In the genomic region with DNA sequence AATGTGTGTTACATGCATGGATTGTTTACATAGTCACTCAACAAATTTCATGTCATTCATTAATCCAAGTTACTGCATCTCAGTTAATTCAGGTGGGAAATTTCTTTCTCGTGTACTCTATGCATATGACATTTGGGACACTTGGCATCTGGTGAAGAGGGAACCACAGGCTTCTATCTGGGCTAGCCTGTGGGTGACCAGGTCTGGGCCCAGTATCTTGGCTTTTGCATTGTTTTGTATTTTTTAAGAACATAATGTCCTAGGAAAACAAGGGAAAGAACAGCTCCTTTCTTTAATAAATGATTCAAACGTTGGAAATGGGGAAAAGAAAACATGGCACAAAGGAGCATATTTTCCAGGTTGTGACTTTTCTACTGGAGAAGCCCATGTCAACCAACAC, we compare ENCODE assay signal across 6 cellular contexts.
"Had no signal": no experiment of that assay in that cellular context is flagged by ENCODE, and none has a peak within 500 bp of the region (broad histone marks: within the 10 kb centered on the region; RNA-seq: fewer than 3 reads in every experiment).

No MANE protein-coding gene starts in this region.

- DNase-seq: IMR-90, KBM-7 had no signal

- H3K4me1 Mint-ChIP-seq: IgD-negative memory B cell had no signal

- H3K27ac Mint-ChIP-seq: IgD-negative memory B cell had no signal

- ATAC-seq: HepG2, K562 had no signal

- H3K4me3 Mint-ChIP-seq: IgD-negative memory B cell had no signal

- H3K36me3 Mint-ChIP-seq: IgD-negative memory B cell had no signal

- H3K27ac ChIP-seq: HL-60 had no signal

- H3K4me3 ChIP-seq: K562 had no signal

- H3K27me3 Mint-ChIP-seq: IgD-negative memory B cell had no signal
